In genomic region chr2:26010943-26011342, GRCh38 we compare ENCODE assay signal across 1 cellular context.
TF ChIP-seq lines count a peak whose summit lies in the region.

No MANE protein-coding gene starts in this region.

TF ChIP-seq in HepG2, 621 proteins besides CTCF, POLR2A, EP300 and RAD21:
- TF ChIP-seq CREM (IDR thresholded peaks at IDR 0.05), result no peak
- TF ChIP-seq CREM (CRISPR knock-in tag; IDR thresholded peaks at IDR 0.05), result no peak
- 0 out of 2 replicates have a peak, but pooled peaks have one; percentile 29 for TF ChIP-seq ZNF652 (CRISPR knock-in tag; IDR thresholded peaks at IDR 0.05; ENCODE audit: borderline replicate concordance, low read depth)
- TF ChIP-seq, protein P1, sequence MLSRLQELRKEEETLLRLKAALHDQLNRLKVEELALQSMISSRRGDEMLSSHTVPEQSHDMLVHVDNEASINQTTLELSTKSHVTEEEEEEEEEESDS (CRISPR knock-in tag; IDR thresholded peaks at IDR 0.05; ENCODE audit: borderline replicate concordance), result no peak
- TF ChIP-seq NR3C1 (CRISPR knock-in tag; IDR thresholded peaks at IDR 0.05), result no peak
- TF ChIP-seq ZNF335 (CRISPR knock-in tag; IDR thresholded peaks at IDR 0.05), result 0 out of 2 replicates have a peak, but pooled peaks have one; percentile 43
- peak; percentile 42; the same call in 1 of the 2 replicates for TF ChIP-seq STAG1 (CRISPR knock-in tag; IDR thresholded peaks at IDR 0.05)
